8 cellular contexts compared by ENCODE assay signal in the genomic region with DNA sequence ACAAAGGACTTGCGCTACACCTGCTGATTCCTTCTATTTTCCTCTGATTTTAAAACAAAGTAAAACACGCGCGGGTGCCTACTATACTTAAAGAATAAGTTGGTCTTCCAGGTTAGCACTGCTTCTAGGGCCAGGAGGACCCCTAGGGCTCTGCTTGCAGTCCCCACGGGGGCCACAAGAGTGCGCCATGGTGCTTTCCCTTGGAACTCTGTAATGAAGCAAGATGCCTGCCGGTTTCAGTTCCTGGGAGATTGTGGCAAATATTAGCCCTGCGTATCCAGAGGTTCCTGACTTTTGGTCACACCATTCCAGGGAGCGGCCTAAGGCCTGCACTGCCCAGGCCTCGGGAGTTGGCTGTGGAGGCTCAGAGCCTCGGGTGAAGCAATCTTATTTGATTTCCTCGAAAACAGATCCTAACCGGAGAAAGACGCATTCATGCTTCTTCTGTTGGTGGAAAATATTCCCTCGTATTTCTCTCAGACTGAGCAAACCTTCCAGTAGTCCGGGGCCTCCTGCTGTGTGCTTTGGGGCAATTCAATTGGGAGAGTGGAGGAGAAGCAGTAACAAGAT. TPM values are rescaled to one million over a fixed set of nuclear protein-coding genes. Genes with fewer than 3 reads are reported as not detected.
DNase-seq lines count a peak whose midpoint lies in the region; ATAC-seq, FAIRE-seq and TF ChIP-seq lines count a peak whose summit lies in the region.

No MANE protein-coding gene starts in this region.

- H3K27me3 ChIP-seq in Karpas-422 (ENCODE audit: low read length), result no peaks in the 10 kb centered on the region
- H3K27me3 ChIP-seq in thoracic aorta (replicated peaks; ENCODE audit: insufficient read depth), result no peaks in the 10 kb centered on the region

- H3K36me3 ChIP-seq in Karpas-422 (ENCODE audit: insufficient read depth, low read length) (no peaks in the 10 kb centered on the region), thoracic aorta (no peaks in the 10 kb centered on the region)

- ATAC-seq in omental fat pad (ENCODE audit: low FRiP score) (peak; percentile 76), thoracic aorta (ENCODE audit: insufficient number of reproducible peaks, low FRiP score, low read depth) (peak; percentile 71), HG02938 (IDR thresholded peaks at IDR 0.05; ENCODE audit: unreplicated experiment) (no peak)

- no peaks in the 10 kb centered on the region for H4K20me1 ChIP-seq in Karpas-422 (ENCODE audit: insufficient read depth, low read depth, low read length)

- H3K4me2 ChIP-seq in Karpas-422 (ENCODE audit: low read depth, low read length, poor library complexity, severe bottlenecking), result no peak overlapping the region

- H3K4me1 ChIP-seq in Karpas-422 (ENCODE audit: low read length) (no peaks in the 10 kb centered on the region), thoracic aorta (ENCODE audit: control insufficient read depth in 1 of 2, low read depth in 2 of 2) (peaks cover 0 to 22% of the 10 kb centered on the region in 2 donors)

- H3K9ac ChIP-seq in Karpas-422 (ENCODE audit: low read length), result no peak overlapping the region

- FAIRE-seq in RCC 7860 (lab: Jason Lieb, UNC), result no peak

- H3K4me3 ChIP-seq in Karpas-422 (ENCODE audit: low read length) (no peak overlapping the region), thoracic aorta (peak overlapping the region; percentile 49)

- peak; percentile 78 for DNase-seq in EH (ENCODE audit: low read depth)
- peak; percentile 87 for DNase-seq in Karpas-422
- DNase-seq in RCC 7860 (ENCODE audit: low spot score), result peak; percentile 55
- DNase-seq in activated T-helper 9 cell treated with anti-CD3 and anti-CD28 coated beads, Interleukin-2, amount 50 U/mL, for 16 hours (ENCODE audit: low read depth), result peak; percentile 12
- peak; percentile 67 for DNase-seq in foreskin melanocyte
- DNase-seq in omental fat pad (ENCODE audit: low spot score), result peak; percentile 79
- peak; percentile 15 for DNase-seq in thoracic aorta (ENCODE audit: low spot score)

- H3K9me3 ChIP-seq in Karpas-422 (ENCODE audit: low read length) (no peaks in the 10 kb centered on the region), thoracic aorta (no peaks in the 10 kb centered on the region)

- H2AFZ ChIP-seq in Karpas-422 (ENCODE audit: low read length), result no peak overlapping the region

- H3K9me2 ChIP-seq in Karpas-422 (replicated peaks; ENCODE audit: insufficient read depth, low read length), result no peaks in the 10 kb centered on the region

- peak in 2 of 3 donors; percentile 22 to 63 for TF ChIP-seq CTCF in omental fat pad (IDR thresholded peaks at IDR 0.05)
- TF ChIP-seq CTCF in thoracic aorta (IDR thresholded peaks at IDR 0.05), result peak; percentile 96

- no peaks in the 10 kb centered on the region for H3K79me2 ChIP-seq in Karpas-422 (ENCODE audit: low read length)

- H3K27ac ChIP-seq in Karpas-422 (ENCODE audit: low read length), result no peak overlapping the region
- peak overlapping the region in 1 of 2 donors; percentile 13 for H3K27ac ChIP-seq in thoracic aorta

RNA-seq across cellular contexts. Expression of gene ADAM30, which starts 25.3 kb away (rescaled TPM):
- not detected in 2 replicates for total RNA-seq in Karpas-422 (2014; rRNA removed; shearing (Covaris generic); ENCODE audit: low replicate concordance)
- total RNA-seq in omental fat pad (not detected), thoracic aorta (not detected)

RNA-seq across cellular contexts. Expression of gene REG4, which starts 59.7 kb away (rescaled TPM):
- total RNA-seq in Karpas-422 (2014; rRNA removed; shearing (Covaris generic); ENCODE audit: low replicate concordance), result not detected in 2 replicates
- not detected for total RNA-seq in omental fat pad
- total RNA-seq in thoracic aorta, result 1 to 10 TPM in 1 of 2 donors, not detected in 1; 3.8 TPM

Comparison
In these comparisons a context has a peak if more than half of its experiments do, and no peak if none do; other contexts are left out.
1. DNase-seq: peak in every context shown above with its lines; median percentile 87 in Karpas-422; 79 in omental fat pad; 78 in EH; 67 in foreskin melanocyte; 55 in RCC 7860; 15 in thoracic aorta; 12 in activated T-helper 9 cell treated with anti-CD3 and anti-CD28 coated beads, Interleukin-2, amount 50 U/mL, for 16 hours.